8 cellular contexts compared by ENCODE assay signal in genomic region chr16:12084961-12085705, GRCh38.
DNase-seq lines count a peak whose midpoint lies in the region; ATAC-seq and TF ChIP-seq lines count a peak whose summit lies in the region.
"Not testable (repeated sequence)": the region's sequence is repeated elsewhere in the genome, so short reads cannot be mapped to it uniquely, and the experiment has no call there.

No MANE protein-coding gene starts in this region.

- H3K27me3 Mint-ChIP-seq in CD4-positive, CD25-positive, alpha-beta regulatory T cell; T-helper 17 cell; activated T-cell treated with anti-CD3 and anti-CD28 coated beads, Interleukin-2, amount 50 U/mL, for 24 hours; activated naive CD4-positive, alpha-beta T cell treated with anti-CD3 and anti-CD28 coated beads, Interleukin-2, amount 50 U/mL, for 24 hours: not testable (repeated sequence)

- not testable (repeated sequence) for H3K27me3 ChIP-seq in CD4-positive, CD25-positive, alpha-beta regulatory T cell (ENCODE audit: control insufficient read depth, insufficient read depth, low read length); lower lobe of right lung (ENCODE audit: low read depth); ovary; sigmoid colon

- not testable (repeated sequence) for TF ChIP-seq EP300 in ovary (IDR thresholded peaks at IDR 0.05); sigmoid colon (IDR thresholded peaks at IDR 0.05)

- H3K4me1 Mint-ChIP-seq in CD4-positive, CD25-positive, alpha-beta regulatory T cell, result peaks cover 16 to 65% (median 44%) of the 10 kb centered on the region in 4 donors
- peaks cover 36% of the 10 kb centered on the region for H3K4me1 Mint-ChIP-seq in T-helper 17 cell
- peaks cover 54% of the 10 kb centered on the region for H3K4me1 Mint-ChIP-seq in activated T-cell treated with anti-CD3 and anti-CD28 coated beads, Interleukin-2, amount 50 U/mL, for 24 hours (ENCODE audit: low read depth)
- H3K4me1 Mint-ChIP-seq in activated naive CD4-positive, alpha-beta T cell treated with anti-CD3 and anti-CD28 coated beads, Interleukin-2, amount 50 U/mL, for 24 hours, result peaks cover 63% of the 10 kb centered on the region

- H3K27ac Mint-ChIP-seq in CD4-positive, CD25-positive, alpha-beta regulatory T cell, result peak overlapping the region in 2 of 3 donors; percentile 49 to 71
- H3K27ac Mint-ChIP-seq in T-helper 17 cell, result peak overlapping the region; percentile 56
- not testable (repeated sequence) for H3K27ac Mint-ChIP-seq in activated T-cell treated with anti-CD3 and anti-CD28 coated beads, Interleukin-2, amount 50 U/mL, for 24 hours
- peak overlapping the region; percentile 70 for H3K27ac Mint-ChIP-seq in activated naive CD4-positive, alpha-beta T cell treated with anti-CD3 and anti-CD28 coated beads, Interleukin-2, amount 50 U/mL, for 24 hours

- WGBS in ovary, 3 donors, result 91 to 95% (median 91%) methylated on average over 14 of the region's 14 CpGs
- 93% methylated on average over 14 of the region's 14 CpGs for whole genome bisulfite sequencing in sigmoid colon, 2 donors

- peaks cover 43% of the 10 kb centered on the region for H3K4me1 ChIP-seq in CD4-positive, CD25-positive, alpha-beta regulatory T cell (ENCODE audit: control insufficient read depth, insufficient read depth, low read length, poor library complexity, severe bottlenecking)
- H3K4me1 ChIP-seq in lower lobe of right lung, result peaks cover 20% of the 10 kb centered on the region
- not testable (repeated sequence) for H3K4me1 ChIP-seq in ovary (ENCODE audit: insufficient read depth); sigmoid colon

- not testable (repeated sequence) for TF ChIP-seq CTCF in lower lobe of right lung (IDR thresholded peaks at IDR 0.05); ovary (IDR thresholded peaks at IDR 0.05); sigmoid colon (IDR thresholded peaks at IDR 0.05)

- H3K4me3 ChIP-seq in CD4-positive, CD25-positive, alpha-beta regulatory T cell (ENCODE audit: low read depth, low read length); lower lobe of right lung; ovary; sigmoid colon: not testable (repeated sequence)

- intact Hi-C loops in lower lobe of right lung (cut with DNase I); ovary (cut with DNase I); sigmoid colon (cut with DNase I): not testable (repeated sequence)

- not testable (repeated sequence) for H3K9me3 ChIP-seq in CD4-positive, CD25-positive, alpha-beta regulatory T cell (ENCODE audit: control insufficient read depth in 2 of 2, low read length in 2 of 2); T-helper 17 cell (ENCODE audit: control insufficient read depth, low read length, poor library complexity, severe bottlenecking); lower lobe of right lung; ovary; sigmoid colon

- H3K36me3 ChIP-seq in CD4-positive, CD25-positive, alpha-beta regulatory T cell (ENCODE audit: control insufficient read depth, insufficient read depth, low read length); ovary: not testable (repeated sequence)
- peaks cover 17% of the 10 kb centered on the region for H3K36me3 ChIP-seq in lower lobe of right lung
- peaks cover 0 to 21% (median 4%) of the 10 kb centered on the region in 4 donors for H3K36me3 ChIP-seq in sigmoid colon

- not testable (repeated sequence) for TF ChIP-seq POLR2A in ovary (IDR thresholded peaks at IDR 0.05); sigmoid colon (IDR thresholded peaks at IDR 0.05)

- DNase-seq in CD4-positive, CD25-positive, alpha-beta regulatory T cell; T-helper 17 cell: not testable (repeated sequence)
- DNase-seq in activated T-cell treated with anti-CD3 and anti-CD28 coated beads, Interleukin-2, amount 50 U/mL, for 24 hours, result peak; percentile 11
- DNase-seq in lower lobe of right lung (peak; percentile 5), ovary (peak in 3 of 5 donors; percentile 2 to 15 (median 4)), sigmoid colon (peak; percentile 30), ureter (ENCODE audit: low spot score) (peak; percentile 25)

- H3K36me3 Mint-ChIP-seq in CD4-positive, CD25-positive, alpha-beta regulatory T cell, result peaks cover 11% of the 10 kb centered on the region
- not testable (repeated sequence) for H3K36me3 Mint-ChIP-seq in T-helper 17 cell (ENCODE audit: low read depth); activated naive CD4-positive, alpha-beta T cell treated with anti-CD3 and anti-CD28 coated beads, Interleukin-2, amount 50 U/mL, for 24 hours
- peaks cover 15% of the 10 kb centered on the region for H3K36me3 Mint-ChIP-seq in activated T-cell treated with anti-CD3 and anti-CD28 coated beads, Interleukin-2, amount 50 U/mL, for 24 hours (ENCODE audit: low read depth)

- not testable (repeated sequence) for H3K27ac ChIP-seq in CD4-positive, CD25-positive, alpha-beta regulatory T cell (ENCODE audit: insufficient read depth, low read length, poor library complexity, severe bottlenecking); lower lobe of right lung; ovary; sigmoid colon

- H3K4me3 Mint-ChIP-seq in CD4-positive, CD25-positive, alpha-beta regulatory T cell; T-helper 17 cell; activated T-cell treated with anti-CD3 and anti-CD28 coated beads, Interleukin-2, amount 50 U/mL, for 24 hours; activated naive CD4-positive, alpha-beta T cell treated with anti-CD3 and anti-CD28 coated beads, Interleukin-2, amount 50 U/mL, for 24 hours: not testable (repeated sequence)

- not testable (repeated sequence) for ATAC-seq in CD4-positive, CD25-positive, alpha-beta regulatory T cell (ENCODE audit: low read depth in 2 of 2); T-helper 17 cell; lower lobe of right lung

- H3K9me3 Mint-ChIP-seq in CD4-positive, CD25-positive, alpha-beta regulatory T cell; activated T-cell treated with anti-CD3 and anti-CD28 coated beads, Interleukin-2, amount 50 U/mL, for 24 hours; activated naive CD4-positive, alpha-beta T cell treated with anti-CD3 and anti-CD28 coated beads, Interleukin-2, amount 50 U/mL, for 24 hours: not testable (repeated sequence)
